24 cellular contexts compared by ENCODE assay signal in the genomic region with DNA sequence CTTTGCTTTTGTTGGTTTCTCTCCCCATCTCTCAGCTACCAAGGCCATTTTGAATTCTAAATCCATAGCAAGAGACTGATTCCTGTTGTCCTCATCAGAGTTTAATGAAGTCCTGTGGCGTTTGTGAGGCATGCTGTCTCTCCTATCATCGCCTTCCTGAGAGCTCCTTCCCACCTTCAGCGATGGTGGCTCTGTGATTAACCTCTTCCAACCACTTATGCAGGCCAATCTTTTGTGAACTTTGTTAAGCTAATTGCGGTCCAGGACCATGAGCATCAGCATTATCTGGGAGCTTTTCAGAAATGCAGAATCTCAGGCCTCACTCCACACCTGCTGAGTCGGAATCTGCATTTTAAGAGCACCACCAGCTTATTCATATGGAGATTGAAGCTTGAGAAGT.
"Had no signal": no experiment of that assay in that cellular context is flagged by ENCODE, and none has a peak within 500 bp of the region (broad histone marks: within the 10 kb centered on the region; RNA-seq: fewer than 3 reads in every experiment).

No MANE protein-coding gene starts in this region.

- H3K4me3 Mint-ChIP-seq: activated B cell treated with CpG ODN at 0.5 μM for 24 hours; activated CD4-positive, alpha-beta T cell treated with anti-CD3 and anti-CD28 coated beads, Interleukin-2, amount 10 ng/mL, durations not matched to agents 24 days and 14 days; activated CD8-positive, alpha-beta memory T cell treated with anti-CD3 and anti-CD28 coated beads, Interleukin-2, amount 10 ng/mL, durations not matched to agents 7 days and 5 days; activated naive CD8-positive, alpha-beta T cell treated with anti-CD3 and anti-CD28 coated beads, Interleukin-2, amount 50 U/mL, for 24 hours; activated T-cell treated with anti-CD3 and anti-CD28 coated beads, Interleukin-2, amount 50 U/mL, for 24 hours; activated T-helper 1 cell treated with anti-CD3 and anti-CD28 coated beads, Interleukin-12 subunit alpha, Interleukin-12 subunit beta, Interleukin-2, Interleukin-4 antibody, amounts not matched to agents 30 ng/mL and 10 ng/mL and 1 ng/mL, durations not matched to agents 14 hours and 24 hours and 36 hours; T-helper 1 cell treated with Interleukin-12 subunit alpha and Interleukin-12 subunit beta and Interleukin-4 antibody, amounts not matched to agents 30 μg/mL and 1 μg/mL, for 36 hours had no signal

- H3K4me3 ChIP-seq: ascending aorta, body of pancreas, MG63 had no signal

- H3K27me3 ChIP-seq: ascending aorta, body of pancreas, MG63 had no signal

- DNase-seq: activated B cell treated with CpG ODN at 0.5 μM for 24 hours; activated CD4-positive, alpha-beta T cell treated with anti-CD3 and anti-CD28 coated beads for 1 hour; activated CD4-positive, alpha-beta T cell treated with anti-CD3 and anti-CD28 coated beads, Interleukin-2, amount 10 ng/mL, durations not matched to agents 24 days and 14 days; activated CD4-positive, alpha-beta T cell treated with anti-CD3 and anti-CD28 coated beads, Interleukin-2, amount 50 U/mL, for 48 hours; activated CD8-positive, alpha-beta memory T cell treated with anti-CD3 and anti-CD28 coated beads, Interleukin-2, amount 10 ng/mL, durations not matched to agents 7 days and 5 days; activated effector memory CD4-positive, alpha-beta T cell treated with Interleukin-2 at 50 U/mL for 16 hours; activated naive CD4-positive, alpha-beta T cell; activated naive CD8-positive, alpha-beta T cell treated with anti-CD3 and anti-CD28 coated beads, Interleukin-2, amount 50 U/mL, for 24 hours; activated T-cell treated with anti-CD3 and anti-CD28 coated beads, Interleukin-2, amount 50 U/mL, for 24 hours; amniotic stem cell; body of pancreas; MG63; NCI-H1105 treated with DMSO at 0.1 percent for 48 hours; NCI-H1436 treated with DMSO at 0.1 percent for 48 hours; NCI-H187; NCI-H2081; NCI-H446; NCI-H524; PC-3; SHP77 had no signal

- H3K9me3 Mint-ChIP-seq: activated naive CD8-positive, alpha-beta T cell treated with anti-CD3 and anti-CD28 coated beads, Interleukin-2, amount 50 U/mL, for 24 hours; activated T-cell treated with anti-CD3 and anti-CD28 coated beads, Interleukin-2, amount 50 U/mL, for 24 hours; activated T-helper 1 cell treated with anti-CD3 and anti-CD28 coated beads, Interleukin-12 subunit alpha, Interleukin-12 subunit beta, Interleukin-2, Interleukin-4 antibody, amounts not matched to agents 30 ng/mL and 10 ng/mL and 1 ng/mL, durations not matched to agents 14 hours and 24 hours and 36 hours; T-helper 1 cell treated with Interleukin-12 subunit alpha and Interleukin-12 subunit beta and Interleukin-4 antibody, amounts not matched to agents 30 μg/mL and 1 μg/mL, for 36 hours had no signal

- H3K4me1 Mint-ChIP-seq: activated B cell treated with CpG ODN at 0.5 μM for 24 hours; activated CD4-positive, alpha-beta T cell treated with anti-CD3 and anti-CD28 coated beads, Interleukin-2, amount 10 ng/mL, durations not matched to agents 24 days and 14 days; activated CD8-positive, alpha-beta memory T cell treated with anti-CD3 and anti-CD28 coated beads, Interleukin-2, amount 10 ng/mL, durations not matched to agents 7 days and 5 days; activated naive CD8-positive, alpha-beta T cell treated with anti-CD3 and anti-CD28 coated beads, Interleukin-2, amount 50 U/mL, for 24 hours had no signal

- H3K36me3 ChIP-seq: ascending aorta, MG63 had no signal

- H3K27ac ChIP-seq: ascending aorta, body of pancreas had no signal

- H3K27ac Mint-ChIP-seq: activated B cell treated with CpG ODN at 0.5 μM for 24 hours; activated CD4-positive, alpha-beta T cell treated with anti-CD3 and anti-CD28 coated beads, Interleukin-2, amount 10 ng/mL, durations not matched to agents 24 days and 14 days; activated CD8-positive, alpha-beta memory T cell treated with anti-CD3 and anti-CD28 coated beads, Interleukin-2, amount 10 ng/mL, durations not matched to agents 7 days and 5 days; activated naive CD4-positive, alpha-beta T cell treated with anti-CD3 and anti-CD28 coated beads, Interleukin-2, amount 50 U/mL, for 72 hours; activated naive CD8-positive, alpha-beta T cell treated with anti-CD3 and anti-CD28 coated beads, Interleukin-2, amount 50 U/mL, for 24 hours; activated T-cell treated with anti-CD3 and anti-CD28 coated beads, Interleukin-2, amount 50 U/mL, for 24 hours; activated T-helper 1 cell treated with anti-CD3 and anti-CD28 coated beads, Interleukin-12 subunit alpha, Interleukin-12 subunit beta, Interleukin-2, Interleukin-4 antibody, amounts not matched to agents 30 ng/mL and 10 ng/mL and 1 ng/mL, durations not matched to agents 14 hours and 24 hours and 36 hours; T-helper 1 cell treated with Interleukin-12 subunit alpha and Interleukin-12 subunit beta and Interleukin-4 antibody, amounts not matched to agents 30 μg/mL and 1 μg/mL, for 36 hours had no signal

- H3K4me1 ChIP-seq: ascending aorta, body of pancreas had no signal

- H3K9me3 ChIP-seq: ascending aorta, body of pancreas, MG63 had no signal

- H3K36me3 Mint-ChIP-seq: activated CD8-positive, alpha-beta memory T cell treated with anti-CD3 and anti-CD28 coated beads, Interleukin-2, amount 10 ng/mL, durations not matched to agents 7 days and 5 days; activated naive CD4-positive, alpha-beta T cell treated with anti-CD3 and anti-CD28 coated beads, Interleukin-2, amount 50 U/mL, for 72 hours had no signal
